7 cellular contexts compared by ENCODE assay signal in the genomic region with DNA sequence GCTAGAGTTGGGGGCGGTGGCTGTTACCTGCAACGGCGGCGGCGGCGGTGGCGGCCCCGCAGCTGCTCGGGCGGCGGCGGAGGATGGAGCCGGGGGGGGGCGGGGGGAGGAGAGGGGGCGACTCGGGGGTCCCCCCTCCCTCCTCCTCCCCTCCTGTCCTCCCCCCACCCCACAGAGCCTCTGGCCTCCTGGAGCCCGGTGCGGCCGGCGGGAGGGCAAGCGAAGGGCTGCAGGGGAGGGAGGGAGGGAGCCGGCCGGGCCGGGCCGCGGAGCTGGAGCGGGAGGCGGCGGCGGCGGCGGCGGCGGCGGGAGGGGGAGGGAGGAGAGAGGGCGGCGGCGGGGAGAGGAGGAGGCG. TPM values are rescaled to one million over a fixed set of nuclear protein-coding genes. Genes with fewer than 3 reads are reported as not detected.
DNase-seq lines count a peak whose midpoint lies in the region; TF ChIP-seq lines count a peak whose summit lies in the region.

Gene AKT3 (minus strand): TSS at position 231 of the 355 bp plus-strand sequence. CDS start 7,073 bp downstream, outside the sequence.

- H2AFZ ChIP-seq in neuronal stem cell (ENCODE audit: low read length): peak within 1 kb of the TSS; percentile 90

- no peaks in the 10 kb centered on the region for H3K79me1 ChIP-seq in neuronal stem cell (ENCODE audit: low read depth, low read length)

- H3K36me3 ChIP-seq in neuronal stem cell (replicated peaks in 1 of 2; ENCODE audit: control insufficient read depth in 2 of 2, insufficient read depth in 2 of 2, low read length in 2 of 2): no peaks in the 10 kb centered on the region

- H3K9ac ChIP-seq in neuronal stem cell (ENCODE audit: low read depth, low read length, poor library complexity): peak within 1 kb of the TSS; percentile 93

- H3K4me1 Mint-ChIP-seq in HFFc6 (ENCODE audit: low read depth): peaks cover 39% of the 10 kb centered on the region
- H3K4me1 Mint-ChIP-seq in T-helper 2 cell treated with Interferon-gamma antibody and Interleukin-4, amounts not matched to agents 5 μg/mL and 100 μg/mL, for 36 hours (ENCODE audit: low read depth): peaks cover 19% of the 10 kb centered on the region

- H2BK15ac ChIP-seq in neuronal stem cell (ENCODE audit: low read length): peak within 1 kb of the TSS; percentile 85

- H3K9me3 Mint-ChIP-seq in HFFc6: no peaks in the 10 kb centered on the region
- no peaks in the 10 kb centered on the region for H3K9me3 Mint-ChIP-seq in T-helper 2 cell treated with Interferon-gamma antibody and Interleukin-4, amounts not matched to agents 5 μg/mL and 100 μg/mL, for 36 hours

- no peak within 1 kb of the TSS for H3K4ac ChIP-seq in neuronal stem cell (ENCODE audit: low read length)

- peak within 1 kb of the TSS; percentile 99 for H2BK5ac ChIP-seq in neuronal stem cell (ENCODE audit: low read length)

- H4K91ac ChIP-seq in neuronal stem cell (ENCODE audit: low read depth, low read length, poor library complexity): no peak within 1 kb of the TSS

- H4K8ac ChIP-seq in neuronal stem cell (ENCODE audit: low read depth, low read length): peak within 1 kb of the TSS; percentile 3

- no peak for DNase-seq in HFFc6
- no peak for DNase-seq in T-helper 2 cell treated with Interferon-gamma antibody and Interleukin-4, amounts not matched to agents 5 μg/mL and 100 μg/mL, for 36 hours (ENCODE audit: low spot score)
- no peak for DNase-seq in fibroblast of villous mesenchyme (ENCODE audit: low read depth)
- DNase-seq in neuronal stem cell (ENCODE audit: low spot score): peak; percentile 68
- no peak for DNase-seq in stimulated activated CD8-positive, alpha-beta memory T cell treated with anti-CD3 and anti-CD28 coated beads, Interleukin-4, amount 100 ng/mL, for 48 hours
- no peak for DNase-seq in stimulated activated CD4-positive, alpha-beta T cell treated with anti-CD3 and anti-CD28 coated beads, Interleukin-15, amount 100 ng/mL, for 24 hours
- no peak for DNase-seq in NCI-H774 (lab: John Stamatoyannopoulos, UW)

- H3K9me3 ChIP-seq in neuronal stem cell (replicated peaks in 1 of 2; ENCODE audit: control insufficient read depth in 2 of 2, insufficient read depth in 1 of 2, low read depth in 1 of 2, low read length in 2 of 2): peaks cover 0 to 9% of the 10 kb centered on the region in 2 donors

- H3K27me3 ChIP-seq in neuronal stem cell (ENCODE audit: control insufficient read depth in 3 of 3, insufficient read depth in 3 of 3, low read depth in 1 of 3, low read length in 3 of 3): no peaks in the 10 kb centered on the region

- H3K23ac ChIP-seq in neuronal stem cell (ENCODE audit: low read depth, low read length, poor library complexity): peak within 1 kb of the TSS; percentile 80

- H2BK12ac ChIP-seq in neuronal stem cell (ENCODE audit: low read length): no peak within 1 kb of the TSS

- H2BK120ac ChIP-seq in neuronal stem cell (ENCODE audit: low read depth, low read length): peak within 1 kb of the TSS; percentile 72

- peaks cover 0 to 16% of the 10 kb centered on the region in 2 donors for H3K4me1 ChIP-seq in neuronal stem cell (ENCODE audit: control insufficient read depth in 2 of 2, insufficient read depth in 1 of 2, low read depth in 1 of 2, low read length in 2 of 2)

- H3K36me3 Mint-ChIP-seq in HFFc6 (ENCODE audit: low read depth): peaks cover 2% of the 10 kb centered on the region; the same call in 1 of the 2 replicates
- H3K36me3 Mint-ChIP-seq in T-helper 2 cell treated with Interferon-gamma antibody and Interleukin-4, amounts not matched to agents 5 μg/mL and 100 μg/mL, for 36 hours (ENCODE audit: low read depth): peaks cover 1% of the 10 kb centered on the region

- H3K4me3 Mint-ChIP-seq in HFFc6: peak within 1 kb of the TSS; percentile 99
- peak within 1 kb of the TSS; percentile 96 for H3K4me3 Mint-ChIP-seq in T-helper 2 cell treated with Interferon-gamma antibody and Interleukin-4, amounts not matched to agents 5 μg/mL and 100 μg/mL, for 36 hours

- H3K27ac Mint-ChIP-seq in HFFc6: peak within 1 kb of the TSS; percentile 96
- peak within 1 kb of the TSS; percentile 94 for H3K27ac Mint-ChIP-seq in T-helper 2 cell treated with Interferon-gamma antibody and Interleukin-4, amounts not matched to agents 5 μg/mL and 100 μg/mL, for 36 hours

- no CpG with 5 or more reads among the region's 39 CpGs for WGBS in neuronal stem cell (ENCODE audit: extremely low coverage in 2 of 2, insufficient read length in 2 of 2, insufficient replicate concordance in 1 of 2), 2 donors

- H3K4me2 ChIP-seq in neuronal stem cell (ENCODE audit: insufficient read depth, low read length, poor library complexity, severe bottlenecking): peak within 1 kb of the TSS; percentile 81

- peak within 1 kb of the TSS; percentile 84 for H2AK5ac ChIP-seq in neuronal stem cell (ENCODE audit: low read depth, low read length)

- peaks cover 1% of the 10 kb centered on the region; the same call in 1 of the 2 replicates for H3K27me3 Mint-ChIP-seq in HFFc6 (ENCODE audit: insufficient read depth)
- peaks cover 45% of the 10 kb centered on the region for H3K27me3 Mint-ChIP-seq in T-helper 2 cell treated with Interferon-gamma antibody and Interleukin-4, amounts not matched to agents 5 μg/mL and 100 μg/mL, for 36 hours (ENCODE audit: low read depth)

- TF ChIP-seq CTCF in HFFc6 (IDR thresholded peaks at IDR 0.05) (no peak), fibroblast of villous mesenchyme (IDR thresholded peaks at IDR 0.05; ENCODE audit: insufficient read depth, low read depth, low read length) (no peak)

- H3K27ac ChIP-seq in neuronal stem cell (replicated peaks; ENCODE audit: low read length): peak within 1 kb of the TSS; percentile 94

- peak within 1 kb of the TSS; percentile 75 for H3K14ac ChIP-seq in neuronal stem cell (ENCODE audit: low read length)

- peak within 1 kb of the TSS; percentile 97 for H3K18ac ChIP-seq in neuronal stem cell (ENCODE audit: low read length)

- H3K4me3 ChIP-seq in fibroblast of villous mesenchyme (ENCODE audit: low read depth, low read length): peak within 1 kb of the TSS; percentile 71
- H3K4me3 ChIP-seq in neuronal stem cell (ENCODE audit: low read length in 2 of 2): peak within 1 kb of the TSS; percentile 64 to 98

RNA-seq across cellular contexts. Expression of gene AKT3, which starts in this region (rescaled TPM):
- 10 to 100 TPM; 66.8 to 85.4 (median 75.1) TPM for total RNA-seq in HFFc6 (2021; fragmentation: NEBNext Ultra II Directional; extraction: Animal tissue kit (Norgen Biotek cat#: 25700))
- total RNA-seq in fibroblast of villous mesenchyme: 36.4 and 38.0 TPM in 2 replicates
- polyA plus RNA-seq in neuronal stem cell (2013, experiment 1 of 2): 33.9 TPM
- polyA plus RNA-seq in neuronal stem cell (2013, experiment 2 of 2): 33.7 TPM
